ENCODE assay signal across 9 cellular contexts in genomic region chr2:36355157-36355889, GRCh38.
DNase-seq lines count a peak whose midpoint lies in the region; ATAC-seq lines count a peak whose summit lies in the region.
"Had no signal": no experiment of that assay in that cellular context is flagged by ENCODE, and none has a peak within 500 bp of the region (broad histone marks: within the 10 kb centered on the region; RNA-seq: fewer than 3 reads in every experiment).

Gene CRIM1 (plus strand): TSS chr2:36355778. CDS start chr2:36356293, 515 bp downstream.

- peak within 1 kb of the TSS; percentile 88 for H3K27ac ChIP-seq in epithelial cell of prostate

- peak; percentile 58 for ATAC-seq in HG02798 (IDR thresholded peaks at IDR 0.05; ENCODE audit: poor library complexity, unreplicated experiment)

- peak in 2 of 3 experiments; percentile 76 to 77 for DNase-seq in NCI-H1417 (lab: John Stamatoyannopoulos, UW)
- no peak for DNase-seq in NCI-H1417 treated with DMSO at 0.1 percent for 48 hours (lab: John Stamatoyannopoulos, UW)
- peak; percentile 68 for DNase-seq in NCI-H510A (lab: John Stamatoyannopoulos, UW)
- DNase-seq in activated T-cell treated with anti-CD3 and anti-CD28 coated beads for 48 hours (ENCODE audit: low read depth) = peak; percentile 62
- peak; percentile 50 for DNase-seq in epithelial cell of prostate (ENCODE audit: low read depth, low spot score)
- DNase-seq in midbrain (lab: John Stamatoyannopoulos, UW) = peak; percentile 86
- peak; percentile 64 for DNase-seq in stimulated activated CD8-positive, alpha-beta memory T cell treated with anti-CD3 and anti-CD28 coated beads, Interleukin-4, amount 100 ng/mL, for 48 hours
- DNase-seq: DND-41 had no signal
